1 cellular context compared by ENCODE assay signal in genomic region chr9:6757988-6758417, GRCh38.
TF ChIP-seq lines count a peak whose summit lies in the region.

No MANE protein-coding gene starts in this region.

TF ChIP-seq in HepG2, 621 proteins besides CTCF, POLR2A, EP300 and RAD21 (continued from another document):
- TF ChIP-seq NFATC3 (CRISPR knock-in tag; IDR thresholded peaks at IDR 0.05), result no peak
- TF ChIP-seq GFI1 (CRISPR knock-in tag; IDR thresholded peaks at IDR 0.05; ENCODE audit: borderline replicate concordance), result no peak; the same call in 1 of the 2 replicates
- TF ChIP-seq ZNF431 (CRISPR knock-in tag; IDR thresholded peaks at IDR 0.05; ENCODE audit: borderline replicate concordance, low read depth), result no peak
- TF ChIP-seq KMT2A (CRISPR knock-in tag; IDR thresholded peaks at IDR 0.05), result peak; percentile 28; the same call in 1 of the 2 replicates
